ENCODE assay signal across 16 cellular contexts in the genomic region with DNA sequence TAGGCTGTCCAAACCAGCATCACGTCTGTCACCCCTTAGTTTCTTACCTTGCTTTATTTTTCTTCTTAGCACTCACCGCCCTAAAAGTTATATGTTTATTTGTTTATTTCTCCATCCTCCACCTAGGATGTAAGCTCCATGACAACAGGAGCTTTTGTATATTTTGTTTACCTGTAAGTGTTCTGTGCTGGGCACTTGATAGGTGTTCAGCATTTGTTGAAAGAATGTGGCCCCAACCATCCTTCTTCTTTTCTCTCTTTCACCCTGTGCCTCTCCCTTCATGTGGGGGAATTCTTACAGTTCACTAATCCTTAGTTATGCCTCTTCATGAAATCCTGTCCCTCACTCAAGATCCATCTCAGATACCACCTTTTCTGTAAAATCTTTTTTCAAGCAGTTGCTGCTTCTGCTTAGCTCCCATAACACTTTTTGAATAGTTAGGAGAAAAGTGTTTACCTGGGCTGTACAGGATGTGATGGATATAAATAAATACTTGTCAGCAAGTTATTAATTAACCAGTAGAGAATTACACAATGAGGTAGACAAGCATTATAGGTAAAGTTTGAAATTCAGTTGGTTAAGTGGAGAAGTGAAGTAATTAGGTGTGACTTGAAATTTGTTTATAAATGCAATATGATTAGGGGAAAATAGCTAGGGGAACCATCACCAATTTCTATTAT. TPM values are rescaled to one million over a fixed set of nuclear protein-coding genes. Genes with fewer than 3 reads are reported as not detected.
A peak's percentile ranks its signal among the peaks of the same experiment; 100 is the strongest.
DNase-seq lines count a peak whose midpoint lies in the region; ATAC-seq and TF ChIP-seq lines count a peak whose summit lies in the region.
"Had no signal": no experiment of that assay in that cellular context is flagged by ENCODE, and none has a peak within 500 bp of the region (broad histone marks: within the 10 kb centered on the region; RNA-seq: fewer than 3 reads in every experiment).

No MANE protein-coding gene starts in this region.

- no peaks in the 10 kb centered on the region for H3K36me3 ChIP-seq in breast epithelium
- no peaks in the 10 kb centered on the region for H3K36me3 ChIP-seq in colonic mucosa
- peaks cover 3 to 29% of the 10 kb centered on the region in 2 experiments for H3K36me3 ChIP-seq in mesenchymal stem cell (ENCODE audit: control insufficient read depth in 1 of 2, insufficient read depth in 2 of 2, low read depth in 1 of 2, low read length in 2 of 2)
- H3K36me3 ChIP-seq in upper lobe of left lung: peaks cover 0 to 25% (median 6%) of the 10 kb centered on the region in 4 donors

- H2BK12ac ChIP-seq in mesenchymal stem cell (ENCODE audit: low read length in 2 of 2): no peak overlapping the region

- H4K8ac ChIP-seq in mesenchymal stem cell (ENCODE audit: low read length): no peak overlapping the region

- TF ChIP-seq EP300 in upper lobe of left lung (IDR thresholded peaks at IDR 0.05): no peak

- H3K4me3 ChIP-seq in breast epithelium (peak overlapping the region in 2 of 3 donors; percentile 24 to 50), colonic mucosa (no peak overlapping the region), mesenchymal stem cell (ENCODE audit: insufficient read depth in 1 of 2, low read depth in 1 of 2, low read length in 2 of 2) (peak overlapping the region in 1 of 2 experiments; percentile 29), upper lobe of left lung (peak overlapping the region in 2 of 4 donors; percentile 5 to 22)

- peaks cover 30% of the 10 kb centered on the region for H3K36me3 Mint-ChIP-seq in MCF 10A (ENCODE audit: insufficient read depth, unreplicated experiment)
- H3K36me3 Mint-ChIP-seq: IgD-negative memory B cell had no signal

- no peak overlapping the region for H2BK120ac ChIP-seq in mesenchymal stem cell (ENCODE audit: low read depth, low read length)

- no peaks in the 10 kb centered on the region for H3K27me3 Mint-ChIP-seq in MCF 10A (ENCODE audit: insufficient read depth, unreplicated experiment)
- H3K27me3 Mint-ChIP-seq: dendritic cell treated with granulocyte-macrophage colony-stimulating factor and Interleukin-4, amounts not matched to agents 40 ng/mL and 50 ng/mL, for 4 days had no signal

- H3K9me3 Mint-ChIP-seq in MCF 10A (ENCODE audit: unreplicated experiment): no peaks in the 10 kb centered on the region
- H3K9me3 Mint-ChIP-seq: dendritic cell treated with granulocyte-macrophage colony-stimulating factor and Interleukin-4, amounts not matched to agents 40 ng/mL and 50 ng/mL, for 4 days; IgD-negative memory B cell; immature natural killer cell had no signal

- H3K18ac ChIP-seq in mesenchymal stem cell (ENCODE audit: low read depth in 1 of 2, low read length in 2 of 2): peak overlapping the region in 1 of 2 experiments; percentile 37

- H3K14ac ChIP-seq in mesenchymal stem cell (ENCODE audit: low read length in 2 of 2): no peak overlapping the region

- H3K4ac ChIP-seq in mesenchymal stem cell (ENCODE audit: low read depth in 1 of 2, low read length in 2 of 2): peak overlapping the region in 1 of 2 experiments; percentile 43

- H3K4me3 Mint-ChIP-seq in MCF 10A (ENCODE audit: unreplicated experiment): no peak overlapping the region
- H3K4me3 Mint-ChIP-seq: dendritic cell treated with granulocyte-macrophage colony-stimulating factor and Interleukin-4, amounts not matched to agents 40 ng/mL and 50 ng/mL, for 4 days; immature natural killer cell had no signal

- TF ChIP-seq CTCF in breast epithelium (IDR thresholded peaks at IDR 0.05) (no peak), MCF 10A (IDR thresholded peaks at IDR 0.05; ENCODE audit: unreplicated experiment) (no peak), colonic mucosa (IDR thresholded peaks at IDR 0.05) (no peak), upper lobe of left lung (IDR thresholded peaks at IDR 0.05) (no peak)

- DNase-seq in breast epithelium (ENCODE audit: low spot score in 2 of 2) (no peak), MCF 10A (ENCODE audit: unreplicated experiment) (no peak), colonic mucosa (no peak), mesenchymal stem cell (no peak), upper lobe of left lung (no peak), NCI-H2227 (lab: John Stamatoyannopoulos, UW; ENCODE audit: unreplicated experiment) (no peak)
- no peak for DNase-seq in activated CD4-positive, CD25-positive, alpha-beta regulatory T cell (lab: John Stamatoyannopoulos, UW)
- DNase-seq: activated CD4-positive, alpha-beta T cell treated with anti-CD3 and anti-CD28 coated beads for 1 hour; activated T-cell treated with anti-CD3 and anti-CD28 coated beads, Interleukin-2, amount 50 U/mL, for 48 hours; amniotic stem cell; immature natural killer cell; stimulated activated naive CD4-positive, alpha-beta T cell had no signal

- CTCF ChIA-PET in MCF 10A (lab: Yijun Ruan, JAX): interaction anchor here (0.6 to 1.8 kb wide), 8 partner anchors 10 to 342 kb away, joined by 3 to 7 read pairs (median 4); partner anchors contain the start of gene AHR

- H4K91ac ChIP-seq in mesenchymal stem cell (ENCODE audit: low read length): no peak overlapping the region

- H3K4me1 Mint-ChIP-seq in MCF 10A (ENCODE audit: insufficient read depth, unreplicated experiment): peaks cover 22% of the 10 kb centered on the region

- POLR2A ChIA-PET in MCF 10A (lab: Yijun Ruan, JAX): interaction anchor here (0.7 to 4.2 kb wide), 8 partner anchors 11 to 339 kb away, joined by 3 to 37 read pairs (median 4); no protein-coding TSS in a partner anchor

- 78% methylated on average over 1 of the region's 2 CpGs for WGBS in mesenchymal stem cell
- 35 to 54% methylated on average over 2 of the region's 2 CpGs for WGBS in upper lobe of left lung, 2 donors

- H2BK5ac ChIP-seq in mesenchymal stem cell (ENCODE audit: low read depth, low read length, poor library complexity, severe bottlenecking): no peak overlapping the region

- no peak overlapping the region for H2BK15ac ChIP-seq in mesenchymal stem cell (ENCODE audit: low read depth, poor library complexity, severe bottlenecking)

- no peaks in the 10 kb centered on the region for H3K9me3 ChIP-seq in breast epithelium
- H3K9me3 ChIP-seq in colonic mucosa: no peaks in the 10 kb centered on the region
- H3K9me3 ChIP-seq in mesenchymal stem cell (ENCODE audit: control insufficient read depth, low read length): no peaks in the 10 kb centered on the region
- H3K9me3 ChIP-seq in upper lobe of left lung: no peaks in the 10 kb centered on the region

- H3K79me1 ChIP-seq in mesenchymal stem cell (replicated peaks; ENCODE audit: low read length, poor library complexity, severe bottlenecking): peaks cover under 1% of the 10 kb centered on the region

- H3K27ac ChIP-seq in breast epithelium (peak overlapping the region; percentile 85 to 98), colonic mucosa (peak overlapping the region; percentile 51), mesenchymal stem cell (ENCODE audit: low read length, poor library complexity, severe bottlenecking) (no peak overlapping the region), upper lobe of left lung (peak overlapping the region; percentile 57 to 99 (median 84))

- intact Hi-C loops in breast epithelium (cut with DNase I; ENCODE audit: low total_unique reads) (no loop called here), MCF 10A (cut with micrococcal nuclease) (loop anchor here (10.0 kb wide), 1 partner anchor 637 kb away; the partner anchor contains the start of gene SNX13), colonic mucosa (cut with DNase I) (loop anchor here (10.0 kb wide), 1 partner anchor 247 kb away; no protein-coding TSS in a partner anchor)

- H2AK5ac ChIP-seq in mesenchymal stem cell (ENCODE audit: low read length, severe bottlenecking): no peak overlapping the region

- H3K27me3 ChIP-seq in breast epithelium (no peaks in the 10 kb centered on the region), colonic mucosa (no peaks in the 10 kb centered on the region), mesenchymal stem cell (ENCODE audit: control insufficient read depth in 1 of 2, insufficient read depth in 1 of 2, low read length in 2 of 2) (no peaks in the 10 kb centered on the region), upper lobe of left lung (no peaks in the 10 kb centered on the region)

- H3K9ac ChIP-seq in colonic mucosa (ENCODE audit: low read depth in 2 of 2, low read length in 2 of 2) (no peak overlapping the region), mesenchymal stem cell (ENCODE audit: low read length) (peak overlapping the region; percentile 57)

- H3K4me1 ChIP-seq in breast epithelium (peaks cover 4 to 11% of the 10 kb centered on the region in 2 donors), colonic mucosa (peaks cover 13% of the 10 kb centered on the region), mesenchymal stem cell (ENCODE audit: control insufficient read depth, insufficient read depth, low read depth, low read length) (peaks cover 4% of the 10 kb centered on the region), upper lobe of left lung (peaks cover 65 to 86% (median 68%) of the 10 kb centered on the region in 4 donors)

- TF ChIP-seq POLR2A in breast epithelium (IDR thresholded peaks at IDR 0.05) (no peak), upper lobe of left lung (IDR thresholded peaks at IDR 0.05) (no peak)

- ATAC-seq in upper lobe of left lung (ENCODE audit: low FRiP score in 2 of 2) (peak in 1 of 2 donors; percentile 21), GM21723 (IDR thresholded peaks at IDR 0.05; ENCODE audit: unreplicated experiment) (no peak)

- no peak overlapping the region for H2AFZ ChIP-seq in mesenchymal stem cell (ENCODE audit: low read depth, low read length)

- H3K4me2 ChIP-seq in mesenchymal stem cell (ENCODE audit: low read length, poor library complexity, severe bottlenecking): no peak overlapping the region

- H3K23ac ChIP-seq in mesenchymal stem cell (ENCODE audit: low read length in 2 of 2): no peak overlapping the region

- no peak overlapping the region for H3K27ac Mint-ChIP-seq in MCF 10A (ENCODE audit: low read depth, unreplicated experiment)
- H3K27ac Mint-ChIP-seq: dendritic cell treated with granulocyte-macrophage colony-stimulating factor and Interleukin-4, amounts not matched to agents 40 ng/mL and 50 ng/mL, for 4 days; IgD-negative memory B cell; immature natural killer cell had no signal

- no TSS peak for BruUV-seq in MCF 10A (replicated peaks; lab: Mats Ljungman, UMichigan)

RNA-seq across cellular contexts. Expression of gene AHR, which starts 9.7 kb away (rescaled TPM):
- total RNA-seq in breast epithelium: 100 to 1,000 TPM; 103 to 349 (median 146) TPM
- 99.1 and 100 TPM in 2 replicates for total RNA-seq in MCF 10A (2022)
- total RNA-seq in colonic mucosa: 10 to 100 TPM; 30.3 to 48.9 TPM
- polyA plus RNA-seq in mesenchymal stem cell (2013, experiment 1 of 2): 143 TPM
- 140 TPM for polyA plus RNA-seq in mesenchymal stem cell (2013, experiment 2 of 2)
- 100 to 1,000 TPM in 3 of 6 donors, 10 to 100 TPM in 3; 68.8 to 236 (median 95.6) TPM for total RNA-seq in upper lobe of left lung
- total RNA-seq: A172 had no signal
